ENCODE assay signal across 1 cellular context in the genomic region with DNA sequence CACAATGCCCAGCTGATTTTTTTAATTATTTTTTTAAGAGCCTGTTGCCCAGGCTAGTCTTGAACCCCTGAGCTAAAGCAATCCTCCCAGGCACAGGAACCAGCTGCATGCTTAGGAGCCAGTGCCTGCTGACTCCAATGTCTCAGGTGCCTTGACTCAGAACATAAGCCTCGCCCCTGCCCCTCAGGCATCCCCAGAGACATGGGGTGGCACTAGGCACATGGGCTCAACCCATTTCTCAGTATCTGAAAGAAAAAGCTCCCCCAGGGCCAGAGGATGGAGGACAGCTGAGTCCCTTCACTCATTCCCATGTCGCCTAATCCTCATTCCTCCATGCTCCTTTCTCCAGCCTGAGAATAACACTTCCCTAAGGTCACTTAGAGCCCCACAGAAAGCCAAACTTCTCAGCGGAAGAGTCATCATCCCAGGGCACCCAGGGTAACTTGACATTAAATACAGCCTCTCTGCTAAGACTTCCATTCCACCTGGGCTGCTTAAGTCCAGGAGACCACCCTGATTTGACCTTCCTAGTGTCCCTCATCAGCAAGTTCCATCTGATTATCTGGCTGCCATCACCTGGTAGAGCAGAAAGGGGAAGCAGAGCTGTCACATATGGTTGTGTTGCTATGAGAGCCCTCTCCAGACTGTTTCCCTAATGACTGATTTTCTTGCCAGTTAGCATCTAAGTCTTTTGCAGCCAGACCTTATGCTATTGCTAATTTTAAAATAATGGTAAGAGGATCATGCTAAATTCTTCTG.
A peak's percentile ranks its signal among the peaks of the same experiment; 100 is the strongest.
TF ChIP-seq lines count a peak whose summit lies in the region.

No MANE protein-coding gene starts in this region.

TF ChIP-seq in K562, 482 proteins besides CTCF, POLR2A, EP300 and RAD21:
- TF ChIP-seq SPI1 (IDR thresholded peaks at IDR 0.05; ENCODE audit: borderline replicate concordance, low read depth, low read length) (peak; percentile 30; the same call in 1 of the 2 replicates), PTTG1 (tag; IDR thresholded peaks at IDR 0.05; ENCODE audit: low read depth) (no peak), ZMIZ1 (IDR thresholded peaks at IDR 0.05; ENCODE audit: low read depth in 2 of 2, low read length in 2 of 2) (no peak), TGIF2 (CRISPR knock-in tag; IDR thresholded peaks at IDR 0.05) (no peak), ZNF384 (IDR thresholded peaks at IDR 0.05; ENCODE audit: low read depth, low read length) (no peak), CTBP1 (IDR thresholded peaks at IDR 0.05; ENCODE audit: borderline replicate concordance) (0 out of 2 replicates have a peak, but pooled peaks have one; percentile 43), ZNF354B (CRISPR knock-in tag; IDR thresholded peaks at IDR 0.05) (no peak), GATA2 (CRISPR knock-in tag; IDR thresholded peaks at IDR 0.05) (0 out of 2 replicates have a peak, but pooled peaks have one; percentile 26), E4F1 (CRISPR knock-in tag; IDR thresholded peaks at IDR 0.05; ENCODE audit: borderline replicate concordance) (no peak), GTF2F1 (IDR thresholded peaks at IDR 0.05; ENCODE audit: low read depth, low read length) (no peak), TARDBP (IDR thresholded peaks at IDR 0.05) (no peak), ARID1B (IDR thresholded peaks at IDR 0.05) (0 out of 2 replicates have a peak, but pooled peaks have one; percentile 7), ZNF518B (CRISPR knock-in tag; IDR thresholded peaks at IDR 0.05) (no peak), TEAD4 (IDR thresholded peaks at IDR 0.05; ENCODE audit: low read length) (peak; percentile 47; the same call in 1 of the 2 replicates), TEAD4 (CRISPR knock-in tag; IDR thresholded peaks at IDR 0.05; ENCODE audit: borderline replicate concordance) (0 out of 2 replicates have a peak, but pooled peaks have one; percentile 44), L3MBTL2 (IDR thresholded peaks at IDR 0.05) (no peak), SMARCC2 (IDR thresholded peaks at IDR 0.05; ENCODE audit: low read depth) (no peak), BHLHE40 (IDR thresholded peaks at IDR 0.05; ENCODE audit: low read length) (no peak), ESRRA (IDR thresholded peaks at IDR 0.05; ENCODE audit: borderline replicate concordance, low read depth) (peak; percentile 72), CBFA2T2 (conservative IDR thresholded peaks at IDR 0.05) (no peak), ZNF764 (CRISPR knock-in tag; IDR thresholded peaks at IDR 0.05; ENCODE audit: low read depth) (no peak), MTF1 (CRISPR knock-in tag; IDR thresholded peaks at IDR 0.05; ENCODE audit: borderline replicate concordance) (no peak), RBM17 (IDR thresholded peaks at IDR 0.05; ENCODE audit: borderline replicate concordance, low read depth, low read length) (no peak), HNRNPL (IDR thresholded peaks at IDR 0.05; ENCODE audit: low read depth, low read length) (no peak), PKNOX1 (IDR thresholded peaks at IDR 0.05) (peak; percentile 53)
- TF ChIP-seq, protein P1, sequence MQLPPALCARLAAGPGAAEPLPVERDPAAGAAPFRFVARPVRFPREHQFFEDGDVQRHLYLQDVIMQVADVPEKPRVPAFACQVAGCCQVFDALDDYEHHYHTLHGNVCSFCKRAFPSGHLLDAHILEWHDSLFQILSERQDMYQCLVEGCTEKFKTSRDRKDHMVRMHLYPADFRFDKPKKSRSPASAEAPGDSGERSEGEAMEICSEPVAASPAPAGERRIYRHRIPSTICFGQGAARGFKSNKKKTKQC (CRISPR knock-in tag; IDR thresholded peaks at IDR 0.05): no peak
